Comparison of ENCODE assay signal across 16 cellular contexts in the genomic region with DNA sequence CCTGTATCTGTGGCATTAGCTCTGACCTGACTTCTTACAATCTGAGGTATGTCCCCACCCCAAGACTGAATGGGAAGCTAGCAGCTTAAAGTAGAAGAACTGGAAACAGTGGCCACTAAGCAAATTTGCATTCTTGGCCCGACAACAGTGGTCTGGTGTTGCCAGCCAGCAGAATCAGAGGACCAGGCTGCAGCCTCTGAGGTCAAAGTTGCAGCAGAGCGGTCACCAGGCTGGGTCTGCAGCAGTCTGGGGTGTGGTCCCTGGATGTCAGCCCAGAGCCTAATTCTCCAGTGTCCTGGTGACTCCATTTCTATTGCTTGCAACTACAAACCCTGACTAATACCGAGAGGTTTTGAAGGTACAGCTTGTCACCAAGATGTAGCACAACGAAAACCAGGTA. TPM values are rescaled to one million over a fixed set of nuclear protein-coding genes. Genes with fewer than 3 reads are reported as not detected.
DNase-seq lines count a peak whose midpoint lies in the region; ATAC-seq, FAIRE-seq and TF ChIP-seq lines count a peak whose summit lies in the region.
"Had no signal": no experiment of that assay in that cellular context is flagged by ENCODE, and none has a peak within 500 bp of the region (broad histone marks: within the 10 kb centered on the region; RNA-seq: fewer than 3 reads in every experiment).

No MANE protein-coding gene starts in this region.

- H3K27ac ChIP-seq in small intestine (ENCODE audit: low read depth in 1 of 2, low read length in 1 of 2) = peak overlapping the region in 1 of 2 donors; percentile 52
- H3K27ac ChIP-seq in effector memory CD4-positive, alpha-beta T cell (ENCODE audit: insufficient read depth, low read length, poor library complexity, severe bottlenecking) = no peak overlapping the region
- H3K27ac ChIP-seq: HL-60, SJCRH30 had no signal

- H3K27me3 Mint-ChIP-seq in Calu3 (ENCODE audit: unreplicated experiment) = no peaks in the 10 kb centered on the region
- H3K27me3 Mint-ChIP-seq in activated B cell treated with CpG ODN at 0.5 μM for 24 hours = no peaks in the 10 kb centered on the region

- no peak overlapping the region for H3K4me3 ChIP-seq in small intestine (ENCODE audit: low read depth in 1 of 2, low read length in 2 of 2)
- H3K4me3 ChIP-seq in effector memory CD4-positive, alpha-beta T cell (ENCODE audit: insufficient read depth, low read depth, low read length, poor library complexity, severe bottlenecking) = no peak overlapping the region
- H3K4me3 ChIP-seq: gastrocnemius medialis, SJCRH30 had no signal

- H3K27me3 ChIP-seq in small intestine (ENCODE audit: control insufficient read depth in 2 of 2, insufficient read depth in 2 of 2, low read length in 2 of 2) = no peaks in the 10 kb centered on the region
- no peaks in the 10 kb centered on the region for H3K27me3 ChIP-seq in effector memory CD4-positive, alpha-beta T cell (replicated peaks; ENCODE audit: control insufficient read depth, insufficient read depth, low read length, poor library complexity, severe bottlenecking)
- H3K27me3 ChIP-seq: gastrocnemius medialis, SJCRH30 had no signal

- no peaks in the 10 kb centered on the region for H3K9me3 ChIP-seq in small intestine (ENCODE audit: control insufficient read depth, low read depth)
- H3K9me3 ChIP-seq in effector memory CD4-positive, alpha-beta T cell (ENCODE audit: control insufficient read depth, low read length) = no peaks in the 10 kb centered on the region
- H3K9me3 ChIP-seq: gastrocnemius medialis, SJCRH30 had no signal

- WGBS in small intestine, 3 donors = 40 to 55% (median 47%) methylated on average over 4 of the region's 4 CpGs

- H3K36me3 Mint-ChIP-seq in Calu3 (ENCODE audit: insufficient read depth, unreplicated experiment) = peaks cover 5% of the 10 kb centered on the region
- no peaks in the 10 kb centered on the region for H3K36me3 Mint-ChIP-seq in activated B cell treated with CpG ODN at 0.5 μM for 24 hours (ENCODE audit: low read depth)
- H3K36me3 Mint-ChIP-seq: brain had no signal

- ATAC-seq in activated B cell treated with CpG ODN at 0.5 μM for 24 hours (ENCODE audit: low read depth) = no peak
- ATAC-seq in left lobe of liver = peak; percentile 94

- DNase-seq in Calu3 (peak; percentile 48), activated B cell treated with CpG ODN at 0.5 μM for 24 hours (no peak), left lobe of liver (ENCODE audit: low spot score) (peak; percentile 82), small intestine (peak; percentile 22), Ammon's horn (ENCODE audit: low spot score) (no peak), NCI-H446 (lab: John Stamatoyannopoulos, UW) (no peak), GM12891 (ENCODE audit: insufficient read length, low spot score) (no peak)
- no peak for DNase-seq in effector memory CD4-positive, alpha-beta T cell
- DNase-seq: activated naive CD4-positive, alpha-beta T cell; effector CD8-positive, alpha-beta T cell; NCI-H2029 treated with DMSO at 0.1 percent for 48 hours; SJCRH30 had no signal

- peaks cover 3 to 7% of the 10 kb centered on the region in 2 donors for H3K4me1 ChIP-seq in small intestine (ENCODE audit: control insufficient read depth in 2 of 2, insufficient read depth in 1 of 2, low read depth in 1 of 2, low read length in 1 of 2)
- H3K4me1 ChIP-seq in effector memory CD4-positive, alpha-beta T cell (ENCODE audit: control insufficient read depth, insufficient read depth, low read length, poor library complexity, severe bottlenecking) = no peaks in the 10 kb centered on the region
- H3K4me1 ChIP-seq: SJCRH30 had no signal

- BruUV-seq in Calu3 (replicated peaks; lab: Mats Ljungman, UMichigan) = no TSS peak

- intact Hi-C loops in Calu3 (cut with micrococcal nuclease; ENCODE audit: unreplicated experiment) (loop anchor here (10.0 kb wide), 1 partner anchor 94 kb away; no protein-coding TSS in a partner anchor), activated B cell treated with CpG ODN at 0.5 μM for 24 hours (cut with micrococcal nuclease) (no loop called here)

- no peak for TF ChIP-seq CTCF in Calu3 (IDR thresholded peaks at IDR 0.05; ENCODE audit: unreplicated experiment)
- no peak for TF ChIP-seq CTCF in activated B cell treated with CpG ODN at 0.5 μM for 24 hours (IDR thresholded peaks at IDR 0.05)

- H3K4me1 Mint-ChIP-seq in Calu3 (ENCODE audit: low read depth, unreplicated experiment) (peaks cover 24% of the 10 kb centered on the region), activated B cell treated with CpG ODN at 0.5 μM for 24 hours (peaks cover 96% of the 10 kb centered on the region)

- CTCF ChIA-PET in Calu3 (lab: Charles Lee) (interaction anchor here (1.4 kb wide), 1 partner anchor 74 kb away, joined by 4 read pairs; no protein-coding TSS in a partner anchor), activated B cell treated with CpG ODN at 0.5 μM for 24 hours (lab: Charles Lee) (no interaction called here)

- H3K36me3 ChIP-seq in small intestine (ENCODE audit: control insufficient read depth in 2 of 2, insufficient read depth in 2 of 2, low read length in 2 of 2) = no peaks in the 10 kb centered on the region
- H3K36me3 ChIP-seq in effector memory CD4-positive, alpha-beta T cell (ENCODE audit: control insufficient read depth, insufficient read depth, low read length) = no peaks in the 10 kb centered on the region
- H3K36me3 ChIP-seq: gastrocnemius medialis, SJCRH30 had no signal

- H3K27ac Mint-ChIP-seq in Calu3 (ENCODE audit: unreplicated experiment) (peak overlapping the region; percentile 74), activated B cell treated with CpG ODN at 0.5 μM for 24 hours (peak overlapping the region; percentile 79)

- POLR2A ChIA-PET in activated B cell treated with CpG ODN at 0.5 μM for 24 hours (lab: Charles Lee) = interaction anchor here (0.8 to 1.6 kb wide), 11 partner anchors 8 to 184 kb away, joined by 3 to 10 read pairs (median 3); no protein-coding TSS in a partner anchor

- H3K9me3 Mint-ChIP-seq in Calu3 (ENCODE audit: low read depth, unreplicated experiment) (peaks cover 6% of the 10 kb centered on the region), activated B cell treated with CpG ODN at 0.5 μM for 24 hours (no peaks in the 10 kb centered on the region)

- H3K4me3 Mint-ChIP-seq in Calu3 (ENCODE audit: low read depth, unreplicated experiment) = no peak overlapping the region
- H3K4me3 Mint-ChIP-seq in activated B cell treated with CpG ODN at 0.5 μM for 24 hours = no peak overlapping the region
- H3K4me3 Mint-ChIP-seq: brain, nephron progenitor cell had no signal

- FAIRE-seq in small intestine (lab: Jason Lieb, UNC) (no peak), GM12891 (lab: Jason Lieb, UNC) (no peak)

- TF ChIP-seq POLR2A in GM12891 (IDR thresholded peaks at IDR 0.05; ENCODE audit: low read depth, low read length) = no peak

TF ChIP-seq in GM12891, 5 proteins besides CTCF, POLR2A, EP300 and RAD21:
- TF ChIP-seq TAF1 (IDR thresholded peaks at IDR 0.05; ENCODE audit: low read depth, low read length) (no peak), SPI1 (IDR thresholded peaks at IDR 0.05; ENCODE audit: low read depth, low read length) (no peak), POLR2AphosphoS5 (IDR thresholded peaks at IDR 0.05; ENCODE audit: low read depth, low read length) (no peak), POU2F2 (IDR thresholded peaks at IDR 0.05; ENCODE audit: low read depth, low read length) (no peak), PAX5 (IDR thresholded peaks at IDR 0.05; ENCODE audit: insufficient read depth, low read length, severe bottlenecking) (no peak)

RNA-seq across cellular contexts. Expression of gene FAM107B, which starts 26.2 kb away (rescaled TPM):
- total RNA-seq in Calu3 (2022) (164 and 168 TPM in 2 replicates), activated B cell treated with CpG ODN at 0.5 μM for 24 hours (263 and 286 TPM in 2 replicates), left lobe of liver (67.2 TPM)
- 10 to 100 TPM; 33.3 to 38.7 (median 38.6) TPM for polyA plus RNA-seq in small intestine
- 27.6 TPM for polyA plus RNA-seq in GM12891 (2012; ENCODE audit: low read depth, missing spikeins)

Comparison
In these comparisons a context has a peak if more than half of its experiments do, and no peak if none do; other contexts are left out.
1. DNase-seq: peak in Calu3 (single experiment), left lobe of liver (single experiment) and small intestine (single experiment); none in activated B cell treated with CpG ODN at 0.5 μM for 24 hours (single experiment), Ammon's horn (single experiment), effector memory CD4-positive, alpha-beta T cell (0 of 3), NCI-H446 (0 of 2) and GM12891 (single experiment).